In genomic region chr16:83744521-83744981, GRCh38 we compare ENCODE assay signal across 8 cellular contexts.
DNase-seq lines count a peak whose midpoint lies in the region; ATAC-seq lines count a peak whose summit lies in the region.

No MANE protein-coding gene starts in this region.

- H3K4me1 Mint-ChIP-seq in stimulated activated memory B cell treated with anti-CD40 and anti-IgM and Interleukin-4, amounts not matched to agents 10 μg/mL and 1 μg/mL and 100 μg/mL, for 72 hours = peaks cover 22% of the 10 kb centered on the region

- ATAC-seq in GM21515 (IDR thresholded peaks at IDR 0.05; ENCODE audit: unreplicated experiment) (peak; percentile 55), HG03175 (IDR thresholded peaks at IDR 0.05; ENCODE audit: unreplicated experiment) (no peak)
- ATAC-seq in stimulated activated memory B cell treated with anti-CD40 and anti-IgM and Interleukin-4, amounts not matched to agents 10 μg/mL and 1 μg/mL and 100 μg/mL, for 72 hours = peak; percentile 97

- no peaks in the 10 kb centered on the region for H3K36me3 Mint-ChIP-seq in stimulated activated memory B cell treated with anti-CD40 and anti-IgM and Interleukin-4, amounts not matched to agents 10 μg/mL and 1 μg/mL and 100 μg/mL, for 72 hours

- peak; percentile 94 for DNase-seq in RPMI7951 (ENCODE audit: low read depth)
- peak; percentile 29 to 47 for DNase-seq in hippocampal formation (lab: John Stamatoyannopoulos, UW)
- no peak for DNase-seq in NCI-H1930 (lab: John Stamatoyannopoulos, UW)
- no peak for DNase-seq in DMS53 treated with DMSO at 0.1 percent for 48 hours (lab: John Stamatoyannopoulos, UW; ENCODE audit: unreplicated experiment)
- no peak for DNase-seq in activated CD4-positive, alpha-beta T cell treated with anti-CD3 and anti-CD28 coated beads for 48 hours

- peak overlapping the region; percentile 82 for H3K27ac Mint-ChIP-seq in stimulated activated memory B cell treated with anti-CD40 and anti-IgM and Interleukin-4, amounts not matched to agents 10 μg/mL and 1 μg/mL and 100 μg/mL, for 72 hours

- H3K9me3 Mint-ChIP-seq in stimulated activated memory B cell treated with anti-CD40 and anti-IgM and Interleukin-4, amounts not matched to agents 10 μg/mL and 1 μg/mL and 100 μg/mL, for 72 hours = no peaks in the 10 kb centered on the region

- peak overlapping the region; percentile 60 for H3K4me3 Mint-ChIP-seq in stimulated activated memory B cell treated with anti-CD40 and anti-IgM and Interleukin-4, amounts not matched to agents 10 μg/mL and 1 μg/mL and 100 μg/mL, for 72 hours

- peaks cover 18% of the 10 kb centered on the region for H3K27me3 Mint-ChIP-seq in stimulated activated memory B cell treated with anti-CD40 and anti-IgM and Interleukin-4, amounts not matched to agents 10 μg/mL and 1 μg/mL and 100 μg/mL, for 72 hours

Comparison
In these comparisons a context has a peak if more than half of its experiments do, and no peak if none do; other contexts are left out.
1. DNase-seq: peak in RPMI7951 (single experiment) and hippocampal formation (2 of 2); none in NCI-H1930 (0 of 2), DMS53 treated with DMSO at 0.1 percent for 48 hours (single experiment) and activated CD4-positive, alpha-beta T cell treated with anti-CD3 and anti-CD28 coated beads for 48 hours (single experiment).